ENCODE assay signal across 8 cellular contexts in genomic region chr12:51083140-51083833, GRCh38. TPM values are rescaled to one million over a fixed set of nuclear protein-coding genes. Genes with fewer than 3 reads are reported as not detected.
A peak's percentile ranks its signal among the peaks of the same experiment; 100 is the strongest.
DNase-seq lines count a peak whose midpoint lies in the region; ATAC-seq, FAIRE-seq and TF ChIP-seq lines count a peak whose summit lies in the region.

Gene CSRNP2, minus strand, starts transcription at chr12:51083596. Its CDS starts 7,035 bp downstream, at chr12:51076561.

- peak; percentile 36 for FAIRE-seq in TTC549 (lab: Jason Lieb, UNC)

- peak within 1 kb of the TSS; percentile 73 to 96 for H3K4me3 ChIP-seq in body of pancreas
- H3K4me3 ChIP-seq in gastrocnemius medialis = peak within 1 kb of the TSS; percentile 91 to 98 (median 94)

- H3K27me3 ChIP-seq in body of pancreas (no peaks in the 10 kb centered on the region), gastrocnemius medialis (no peaks in the 10 kb centered on the region)

- intact Hi-C loops in body of pancreas (cut with DNase I) (no loop called here), gastrocnemius medialis (cut with DNase I; ENCODE audit: low total_unique reads) (loop anchor here (1.0 to 5.0 kb wide), 4 partner anchors 35 to 156 kb away; partner anchors contain the start of genes DAZAP2, LETMD1, POU6F1 and TFCP2)

- DNase-seq in 8988T (peak; percentile 89), NCI-H2107 treated with DMSO at 0.1 percent for 48 hours (lab: John Stamatoyannopoulos, UW; ENCODE audit: unreplicated experiment) (peak; percentile 92), body of pancreas (peak; percentile 96 to 98 (median 98)), iPS DF 4.7 (ENCODE audit: extremely low read depth, low spot score) (peak; percentile 89), gastrocnemius medialis (peak; percentile 96)

- in situ Hi-C loops in gastrocnemius medialis (cut with MboI; ENCODE audit: low sequenced_read_pairs in 4 of 4) = no loop called here

- WGBS in body of pancreas, 2 donors = 0% methylated on average over 12 to 57 of the region's 72 CpGs

- peaks cover 8% of the 10 kb centered on the region for H3K4me1 ChIP-seq in body of pancreas
- peaks cover 17 to 27% of the 10 kb centered on the region in 2 donors for H3K4me1 ChIP-seq in gastrocnemius medialis

- TF ChIP-seq CTCF in body of pancreas (IDR thresholded peaks at IDR 0.05) (peak in 1 of 7 experiments; percentile 34), gastrocnemius medialis (IDR thresholded peaks at IDR 0.05 in 4 of 5, conservative IDR thresholded peaks at IDR 0.05 in 1 of 5) (peak in 1 of 5 experiments; percentile 12)

- TF ChIP-seq POLR2A in body of pancreas (IDR thresholded peaks at IDR 0.05) (peak; percentile 99), gastrocnemius medialis (IDR thresholded peaks at IDR 0.05) (peak; percentile 100)

- H3K36me3 ChIP-seq in body of pancreas (replicated peaks in 1 of 2; ENCODE audit: insufficient read depth in 1 of 2, low read depth in 2 of 2) (no peaks in the 10 kb centered on the region), gastrocnemius medialis (no peaks in the 10 kb centered on the region)

- no peaks in the 10 kb centered on the region for H3K9me3 ChIP-seq in body of pancreas
- H3K9me3 ChIP-seq in gastrocnemius medialis = no peaks in the 10 kb centered on the region

- H3K27ac ChIP-seq in body of pancreas (peak within 1 kb of the TSS; percentile 83 to 94 (median 86)), gastrocnemius medialis (peak within 1 kb of the TSS; percentile 87 to 97 (median 94))

- peak; percentile 90 for ATAC-seq in GM18520 (IDR thresholded peaks at IDR 0.05; ENCODE audit: unreplicated experiment)
- ATAC-seq in HG03064 (IDR thresholded peaks at IDR 0.05; ENCODE audit: low read depth, unreplicated experiment) = peak; percentile 92
- peak; percentile 100 for ATAC-seq in body of pancreas
- ATAC-seq in gastrocnemius medialis = peak; percentile 94 to 96

RNA-seq across cellular contexts. Expression of gene CSRNP2, which starts in this region (rescaled TPM):
- 10 to 100 TPM; 20.8 to 25.4 TPM for total RNA-seq in body of pancreas
- total RNA-seq in gastrocnemius medialis = 10 to 100 TPM; 17.3 to 29.5 (median 22.0) TPM

Comparison
In these comparisons a context has a peak if more than half of its experiments do, and no peak if none do; other contexts are left out.
1. Peak in every context shown above with its lines: DNase-seq, ATAC-seq, H3K4me3 ChIP-seq and H3K27ac ChIP-seq.